Comparison of ENCODE assay signal across 8 cellular contexts in genomic region chr20:32207626-32208498, GRCh38. TPM values are rescaled to one million over a fixed set of nuclear protein-coding genes. Genes with fewer than 3 reads are reported as not detected.
DNase-seq lines count a peak whose midpoint lies in the region; ATAC-seq and TF ChIP-seq lines count a peak whose summit lies in the region.

PLAGL2 (minus strand) TSS chr20:32207743; CDS start chr20:32202178, 5,565 bp downstream.
POFUT1 (plus strand) TSS chr20:32207880; CDS start chr20:32207942, 62 bp downstream.

- no peaks in the 10 kb centered on the region for H3K36me3 ChIP-seq in right atrium auricular region
- no peaks in the 10 kb centered on the region for H3K36me3 ChIP-seq in uterus

- H3K27ac Mint-ChIP-seq in T-helper 1 cell treated with Interleukin-12 subunit alpha and Interleukin-12 subunit beta and Interleukin-4 antibody, amounts not matched to agents 30 μg/mL and 1 μg/mL, for 36 hours: peak within 1 kb of the TSS; percentile 96

- peaks cover 72% of the 10 kb centered on the region for H3K4me1 Mint-ChIP-seq in T-helper 1 cell treated with Interleukin-12 subunit alpha and Interleukin-12 subunit beta and Interleukin-4 antibody, amounts not matched to agents 30 μg/mL and 1 μg/mL, for 36 hours (ENCODE audit: low read depth)

- peak; percentile 92 for TF ChIP-seq POLR2A in GM15510 (IDR thresholded peaks at IDR 0.05; ENCODE audit: borderline replicate concordance, extremely low read depth, insufficient read length)
- TF ChIP-seq POLR2A in uterus (IDR thresholded peaks at IDR 0.05): peak; percentile 74 to 80

- H3K4me1 ChIP-seq in right atrium auricular region: peaks cover 0 to 41% of the 10 kb centered on the region in 2 donors
- H3K4me1 ChIP-seq in uterus: peaks cover 4 to 12% of the 10 kb centered on the region in 2 donors

- H3K9me3 ChIP-seq in right atrium auricular region (no peaks in the 10 kb centered on the region), uterus (no peaks in the 10 kb centered on the region)

- H3K9me3 Mint-ChIP-seq in T-helper 1 cell treated with Interleukin-12 subunit alpha and Interleukin-12 subunit beta and Interleukin-4 antibody, amounts not matched to agents 30 μg/mL and 1 μg/mL, for 36 hours: no peaks in the 10 kb centered on the region

- peak; percentile 93 for ATAC-seq in HG02798 (IDR thresholded peaks at IDR 0.05; ENCODE audit: poor library complexity, unreplicated experiment)

- intact Hi-C loops in uterus (cut with DNase I; ENCODE audit: low total_unique reads): no loop called here

- H3K4me3 ChIP-seq in right atrium auricular region: peak within 1 kb of the TSS; percentile 87 to 93
- peak within 1 kb of the TSS; percentile 89 to 97 for H3K4me3 ChIP-seq in uterus

- H3K4me3 Mint-ChIP-seq in T-helper 1 cell treated with Interleukin-12 subunit alpha and Interleukin-12 subunit beta and Interleukin-4 antibody, amounts not matched to agents 30 μg/mL and 1 μg/mL, for 36 hours: peak within 1 kb of the TSS; percentile 99

- TF ChIP-seq CTCF in right atrium auricular region (IDR thresholded peaks at IDR 0.05) (peak in 1 of 2 donors; percentile 57), uterus (IDR thresholded peaks at IDR 0.05) (peak; percentile 17 to 32 (median 24))

- H3K27me3 ChIP-seq in right atrium auricular region: no peaks in the 10 kb centered on the region
- H3K27me3 ChIP-seq in uterus: no peaks in the 10 kb centered on the region

- no peaks in the 10 kb centered on the region for H3K27me3 Mint-ChIP-seq in T-helper 1 cell treated with Interleukin-12 subunit alpha and Interleukin-12 subunit beta and Interleukin-4 antibody, amounts not matched to agents 30 μg/mL and 1 μg/mL, for 36 hours (ENCODE audit: low read depth)

- DNase-seq in NCI-H1417 (lab: John Stamatoyannopoulos, UW) (peak; percentile 91 to 95 (median 94)), amniotic stem cell (lab: John Stamatoyannopoulos, UW) (peak; percentile 78), right atrium auricular region (ENCODE audit: low spot score) (peak; percentile 82), putamen (ENCODE audit: low spot score) (peak; percentile 92), uterus (peak; percentile 82 to 90)

- H3K27ac ChIP-seq in right atrium auricular region (peak within 1 kb of the TSS; percentile 87 to 90), uterus (peak within 1 kb of the TSS; percentile 86 to 91)

- H3K36me3 Mint-ChIP-seq in T-helper 1 cell treated with Interleukin-12 subunit alpha and Interleukin-12 subunit beta and Interleukin-4 antibody, amounts not matched to agents 30 μg/mL and 1 μg/mL, for 36 hours (ENCODE audit: low read depth): peaks cover 29% of the 10 kb centered on the region

RNA-seq across cellular contexts. Expression of gene PLAGL2, which starts in this region (rescaled TPM):
- total RNA-seq in right atrium auricular region: 1 to 10 TPM; 7.0 to 8.1 TPM
- 10 to 100 TPM in 1 of 4 donors, 1 to 10 TPM in 3; 2.3 to 15.0 (median 4.9) TPM for total RNA-seq in uterus

RNA-seq across cellular contexts. Expression of gene POFUT1, which starts in this region (rescaled TPM):
- total RNA-seq in right atrium auricular region: 10 to 100 TPM; 26.8 to 31.6 TPM
- 10 to 100 TPM; 11.2 to 47.1 (median 23.3) TPM for total RNA-seq in uterus

Comparison
In these comparisons a context has a peak if more than half of its experiments do, and no peak if none do; other contexts are left out.
1. Peak in every context shown above with its lines: DNase-seq, ATAC-seq, H3K4me3 ChIP-seq and H3K27ac ChIP-seq.